18 cellular contexts compared by ENCODE assay signal in the genomic region with DNA sequence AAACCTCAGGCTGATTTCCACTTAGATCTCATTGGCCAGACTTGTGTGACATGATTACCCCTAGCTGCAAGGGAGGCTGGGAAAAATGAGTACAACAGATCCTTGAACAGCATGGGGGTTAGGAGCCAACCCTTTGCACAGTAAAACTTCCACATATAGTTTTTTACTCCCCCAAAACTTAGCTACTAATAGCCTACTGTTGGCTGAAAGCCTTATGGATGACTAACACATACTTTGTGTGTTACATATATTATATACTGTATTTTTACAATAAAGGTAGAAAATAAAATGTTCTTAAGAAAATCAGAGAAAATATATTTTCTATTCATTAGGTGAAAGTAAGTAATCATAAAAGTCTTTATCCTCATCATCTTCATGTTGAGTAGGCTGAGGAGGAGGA.
"Had no signal": no experiment of that assay in that cellular context is flagged by ENCODE, and none has a peak within 500 bp of the region (broad histone marks: within the 10 kb centered on the region; RNA-seq: fewer than 3 reads in every experiment).

No MANE protein-coding gene starts in this region.

- DNase-seq: dermis blood vessel endothelial cell; dorsolateral prefrontal cortex; effector CD4-positive, alpha-beta T cell; effector memory CD4-positive, alpha-beta T cell; foreskin keratinocyte; heart left ventricle; hypothalamus; immature natural killer cell; left colon; left ventricle myocardium superior; lower lobe of right lung; mesenchymal stem cell; mucosa of descending colon; naive B cell had no signal

- H3K27me3 ChIP-seq: dorsolateral prefrontal cortex, esophagus muscularis mucosa, foreskin keratinocyte, gastroesophageal sphincter, heart left ventricle, hepatocyte had no signal

- H3K4me1 ChIP-seq: esophagus muscularis mucosa, foreskin keratinocyte, gastroesophageal sphincter, lower lobe of right lung had no signal

- H2AFZ ChIP-seq: hepatocyte had no signal

- H3K9me3 ChIP-seq: mucosa of descending colon had no signal

- H3K79me2 ChIP-seq: hepatocyte had no signal

- H3K4me3 ChIP-seq: coronary artery, dorsolateral prefrontal cortex, esophagus muscularis mucosa, gastroesophageal sphincter, heart left ventricle, hepatocyte, lower lobe of right lung, mucosa of descending colon had no signal

- ATAC-seq: foreskin keratinocyte, gastroesophageal sphincter, left colon, lower lobe of right lung, mucosa of descending colon had no signal

- H3K36me3 ChIP-seq: esophagus muscularis mucosa, gastroesophageal sphincter, heart left ventricle, lower lobe of right lung had no signal

- H3K27ac ChIP-seq: coronary artery, dorsolateral prefrontal cortex, esophagus muscularis mucosa, foreskin keratinocyte, gastroesophageal sphincter, hepatocyte, lower lobe of right lung had no signal

- H3K4me2 ChIP-seq: hepatocyte had no signal
